Comparison of ENCODE assay signal across 13 cellular contexts in the genomic region with DNA sequence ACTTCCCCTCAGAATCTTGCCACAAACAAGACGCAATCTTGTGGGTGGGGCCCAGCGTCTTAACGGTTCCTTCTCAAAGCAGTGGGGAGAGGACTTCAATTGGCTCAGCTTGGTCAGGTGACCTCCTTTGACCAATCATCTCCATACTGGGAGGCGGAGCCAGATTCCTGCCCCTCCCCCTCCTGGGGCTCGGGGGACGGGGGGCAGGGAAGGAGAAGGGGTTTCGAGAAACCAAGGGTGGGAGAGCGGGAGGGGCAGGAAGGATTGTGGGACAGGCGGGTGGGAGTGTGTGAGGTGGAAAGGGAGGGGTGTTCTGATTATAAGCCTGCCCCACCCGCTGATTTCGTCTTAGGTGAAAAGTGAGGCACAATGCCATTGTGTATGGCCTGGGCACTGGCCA. TPM values are rescaled to one million over a fixed set of nuclear protein-coding genes. Genes with fewer than 3 reads are reported as not detected.
"Had no signal": no experiment of that assay in that cellular context is flagged by ENCODE, and none has a peak within 500 bp of the region (broad histone marks: within the 10 kb centered on the region; RNA-seq: fewer than 3 reads in every experiment).

Gene NXF2B (minus strand): TSS at position 101 of the 400 bp plus-strand sequence. CDS start 59,972 bp downstream, outside the sequence.

RNA-seq across cellular contexts. Expression of gene NXF2B, which starts in this region (rescaled TPM):
- total RNA-seq: activated B cell treated with CpG ODN at 0.5 μM for 24 hours; activated CD4-positive, alpha-beta memory T cell treated with anti-CD3 and anti-CD28 coated beads for 36 hours; activated CD4-positive, alpha-beta memory T cell treated with anti-CD3 and anti-CD28 coated beads, Interleukin-2, amount 10 ng/mL, durations not matched to agents 7 days and 5 days; activated CD4-positive, alpha-beta T cell treated with anti-CD3 and anti-CD28 coated beads for 36 hours; activated CD4-positive, alpha-beta T cell treated with anti-CD3 and anti-CD28 coated beads, Interleukin-2, amount 10 ng/mL, durations not matched to agents 24 days and 14 days; activated CD4-positive, alpha-beta T cell treated with anti-CD3 and anti-CD28 coated beads, Interleukin-2, amount 10 ng/mL, durations not matched to agents 7 days and 5 days; activated CD8-positive, alpha-beta memory T cell treated with anti-CD3 and anti-CD28 coated beads for 36 hours; activated CD8-positive, alpha-beta memory T cell treated with anti-CD3 and anti-CD28 coated beads, Interleukin-2, amount 10 ng/mL, durations not matched to agents 7 days and 5 days; activated CD8-positive, alpha-beta T cell treated with anti-CD3 and anti-CD28 coated beads for 36 hours; activated CD8-positive, alpha-beta T cell treated with anti-CD3 and anti-CD28 coated beads, Interleukin-2, amount 10 ng/mL, durations not matched to agents 7 days and 5 days; T-helper 1 cell treated with Interleukin-12 subunit alpha and Interleukin-12 subunit beta and Interleukin-4 antibody, amounts not matched to agents 30 ng/mL and 1 ng/mL, for 36 hours; T-helper 17 cell; T-helper 2 cell treated with Interferon-gamma antibody and Interleukin-4, amounts not matched to agents 100 ng/mL and 5 ng/mL, for 36 hours had no signal
